In the genomic region with DNA sequence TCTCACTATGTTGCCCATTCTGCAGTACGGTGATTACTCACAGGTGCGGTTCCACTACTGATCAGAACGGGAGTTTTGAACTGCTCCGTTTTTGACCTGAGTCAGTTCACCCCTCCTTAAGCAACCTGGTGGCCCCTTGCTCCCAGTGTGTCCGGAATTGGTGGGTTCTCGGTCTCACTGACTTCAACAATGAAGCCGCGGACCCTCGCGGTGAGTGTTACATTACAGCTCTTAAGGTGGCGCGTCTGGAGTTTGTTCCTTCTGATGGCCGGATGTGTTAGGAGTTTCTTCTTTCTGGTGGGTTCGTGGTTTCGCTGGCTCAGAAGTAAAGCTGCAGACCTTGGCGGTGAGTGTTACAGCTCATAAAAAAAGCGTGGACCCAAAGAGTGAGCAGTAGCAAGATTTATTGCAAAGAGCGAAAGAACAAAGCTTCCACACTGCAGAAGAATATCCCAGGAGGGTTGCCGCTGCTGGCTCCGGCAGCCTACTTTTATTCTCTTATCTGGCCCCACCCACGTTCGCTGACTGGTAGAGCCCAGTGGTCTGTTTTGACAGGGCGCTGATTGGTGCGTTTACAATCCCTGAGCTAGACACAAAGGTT, we compare ENCODE assay signal across 11 cellular contexts.
DNase-seq lines count a peak whose midpoint lies in the region; ATAC-seq and TF ChIP-seq lines count a peak whose summit lies in the region.
"Had no signal": no experiment of that assay in that cellular context is flagged by ENCODE, and none has a peak within 500 bp of the region (broad histone marks: within the 10 kb centered on the region; RNA-seq: fewer than 3 reads in every experiment).

No MANE protein-coding gene starts in this region.

- no peaks in the 10 kb centered on the region for H3K79me2 ChIP-seq in SU-DHL-6 (ENCODE audit: insufficient read depth, low read length)

- no peak overlapping the region for H3K27ac ChIP-seq in SU-DHL-6 (ENCODE audit: low read depth, low read length)
- H3K27ac ChIP-seq: thoracic aorta had no signal

- no peaks in the 10 kb centered on the region for H3K9me3 ChIP-seq in SU-DHL-6 (ENCODE audit: insufficient read depth, low read length)
- H3K9me3 ChIP-seq: thoracic aorta had no signal

- ATAC-seq in GM19455 (IDR thresholded peaks at IDR 0.05; ENCODE audit: unreplicated experiment) (peak; percentile 67), GM21515 (IDR thresholded peaks at IDR 0.05; ENCODE audit: unreplicated experiment) (no peak)

- H3K4me2 ChIP-seq in SU-DHL-6 (ENCODE audit: low read depth, low read length, poor library complexity, severe bottlenecking) = peak overlapping the region; percentile 5

- no peaks in the 10 kb centered on the region for H3K9me2 ChIP-seq in SU-DHL-6 (replicated peaks; ENCODE audit: insufficient read depth, low read length)

- TF ChIP-seq CTCF in SU-DHL-6 (IDR thresholded peaks at IDR 0.05; ENCODE audit: insufficient read depth, low read length, poor library complexity, severe bottlenecking) = no peak

- no peak overlapping the region for H3K9ac ChIP-seq in SU-DHL-6 (ENCODE audit: low read length)

- no peak overlapping the region for H3K4me3 ChIP-seq in SU-DHL-6 (ENCODE audit: insufficient read depth, low read length, poor library complexity, severe bottlenecking)
- H3K4me3 ChIP-seq: thoracic aorta had no signal

- no peak overlapping the region for H2AFZ ChIP-seq in SU-DHL-6 (ENCODE audit: low read depth, low read length, severe bottlenecking)

- no peaks in the 10 kb centered on the region for H3K36me3 ChIP-seq in SU-DHL-6 (ENCODE audit: low read length)
- H3K36me3 ChIP-seq: thoracic aorta had no signal

- DNase-seq in activated naive CD4-positive, alpha-beta T cell treated with anti-CD3 and anti-CD28 coated beads, Interleukin-2, amount 50 U/mL, for 16 hours = peak; percentile 29
- DNase-seq in stimulated activated CD8-positive, alpha-beta memory T cell treated with anti-CD3 and anti-CD28 coated beads, Interleukin-4, amount 100 ng/mL, for 48 hours = peak; percentile 72
- DNase-seq in NCI-H2107 treated with DMSO at 0.1 percent for 48 hours (lab: John Stamatoyannopoulos, UW; ENCODE audit: unreplicated experiment) = no peak
- no peak for DNase-seq in NAMALWA (ENCODE audit: low spot score)
- DNase-seq in SW 1271 (lab: John Stamatoyannopoulos, UW) = no peak
- DNase-seq: effector CD8-positive, alpha-beta T cell; NCI-H2171 treated with DMSO at 0.1 percent for 48 hours had no signal

- no peaks in the 10 kb centered on the region for H3F3A ChIP-seq in SU-DHL-6 (ENCODE audit: insufficient read depth)

- no peaks in the 10 kb centered on the region for H3K27me3 ChIP-seq in SU-DHL-6 (ENCODE audit: low read length)

- H4K20me1 ChIP-seq in SU-DHL-6 (ENCODE audit: low read depth, low read length) = no peaks in the 10 kb centered on the region

Comparison
In these comparisons a context has a peak if more than half of its experiments do, and no peak if none do; other contexts are left out.
1. DNase-seq: peak in activated naive CD4-positive, alpha-beta T cell treated with anti-CD3 and anti-CD28 coated beads, Interleukin-2, amount 50 U/mL, for 16 hours (single experiment) and stimulated activated CD8-positive, alpha-beta memory T cell treated with anti-CD3 and anti-CD28 coated beads, Interleukin-4, amount 100 ng/mL, for 48 hours (single experiment); none in NCI-H2107 treated with DMSO at 0.1 percent for 48 hours (single experiment), NAMALWA (single experiment) and SW 1271 (0 of 2).